Comparison of ENCODE assay signal across 16 cellular contexts in the genomic region with DNA sequence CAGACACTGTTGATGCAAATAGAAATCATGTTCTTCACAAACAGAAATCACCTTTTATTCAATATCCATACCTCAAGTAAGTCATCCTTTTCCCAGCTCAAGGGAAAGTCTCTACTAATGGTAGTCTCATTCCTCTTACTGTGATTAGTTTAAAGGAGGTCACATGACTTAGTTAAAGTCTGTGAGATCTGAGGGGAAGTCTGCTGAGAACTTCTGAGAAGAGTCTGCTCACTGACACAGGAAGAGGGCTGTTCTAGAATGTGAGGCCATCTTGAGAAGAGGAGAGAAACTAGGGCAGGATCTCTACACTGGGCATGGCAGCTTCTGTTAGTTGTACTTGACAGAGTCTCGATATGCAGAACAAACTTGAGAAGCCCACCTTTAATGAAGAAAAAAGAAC.
"Had no signal": no experiment of that assay in that cellular context is flagged by ENCODE, and none has a peak within 500 bp of the region (broad histone marks: within the 10 kb centered on the region; RNA-seq: fewer than 3 reads in every experiment).

No MANE protein-coding gene starts in this region.

- H3K36me3 ChIP-seq: brain microvascular endothelial cell, esophagus muscularis mucosa, left lung, pancreas, sigmoid colon, tibial nerve, uterus had no signal

- H3K9me3 ChIP-seq: esophagus muscularis mucosa, pancreas, sigmoid colon, uterus had no signal

- H3K4me1 ChIP-seq: esophagus muscularis mucosa, left lung, pancreas, sigmoid colon, tibial nerve, uterus had no signal

- H3K27ac Mint-ChIP-seq: activated CD4-positive, alpha-beta memory T cell treated with anti-CD3 and anti-CD28 coated beads for 36 hours had no signal

- H3K4me3 Mint-ChIP-seq: activated CD4-positive, alpha-beta memory T cell treated with anti-CD3 and anti-CD28 coated beads for 36 hours; central memory CD8-positive, alpha-beta T cell; naive B cell had no signal

- ATAC-seq: left lung, pancreas had no signal

- H3K27ac ChIP-seq: brain microvascular endothelial cell, coronary artery, esophagus muscularis mucosa, left lung, pancreas, sigmoid colon, tibial nerve, uterus, VCaP had no signal

- H3K4me3 ChIP-seq: coronary artery, esophagus muscularis mucosa, left lung, pancreas, sigmoid colon, tibial nerve, uterus had no signal

- H3K9me3 Mint-ChIP-seq: central memory CD8-positive, alpha-beta T cell had no signal

- H3K27me3 ChIP-seq: brain microvascular endothelial cell, esophagus muscularis mucosa, left lung, pancreas, sigmoid colon, tibial nerve, uterus had no signal

- DNase-seq: activated CD4-positive, alpha-beta memory T cell treated with anti-CD3 and anti-CD28 coated beads for 36 hours; activated CD8-positive, alpha-beta memory T cell treated with anti-CD3 and anti-CD28 coated beads, Interleukin-2, amount 50 U/mL, for 48 hours; anterior cingulate cortex; brain microvascular endothelial cell; left lung; mammary epithelial cell; naive B cell; pancreas; sigmoid colon; stimulated activated CD4-positive, alpha-beta T cell treated with anti-CD3 and anti-CD28 coated beads, Interleukin-1b, Interleukin-23, amount 100 ng/mL, for 48 hours; uterus had no signal

- H3K27me3 Mint-ChIP-seq: activated CD4-positive, alpha-beta memory T cell treated with anti-CD3 and anti-CD28 coated beads for 36 hours; central memory CD8-positive, alpha-beta T cell; naive B cell had no signal
